ENCODE assay signal across 7 cellular contexts in the genomic region with DNA sequence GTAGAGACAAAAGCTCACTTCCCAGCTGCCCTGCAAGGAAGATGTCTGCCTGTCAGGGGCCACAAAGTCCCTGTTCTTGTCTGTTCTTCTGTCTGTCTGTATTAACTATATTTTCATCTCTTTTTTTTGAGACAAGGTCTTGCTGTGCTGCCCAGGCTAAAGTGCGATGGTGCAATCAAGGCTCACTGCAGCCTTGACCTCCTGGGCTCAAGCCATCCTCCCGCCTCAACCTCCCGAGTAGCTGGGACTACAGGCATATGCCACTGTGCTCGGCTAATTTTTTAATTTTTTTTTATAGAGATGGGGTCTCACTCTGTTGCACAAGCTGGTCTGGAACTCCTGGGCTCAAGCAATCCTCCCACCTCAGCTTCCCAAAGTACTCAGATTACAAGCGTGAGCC. TPM values are rescaled to one million over a fixed set of nuclear protein-coding genes. Genes with fewer than 3 reads are reported as not detected.
"Had no signal": no experiment of that assay in that cellular context is flagged by ENCODE, and none has a peak within 500 bp of the region (broad histone marks: within the 10 kb centered on the region; RNA-seq: fewer than 3 reads in every experiment).

No MANE protein-coding gene starts in this region.

- DNase-seq: GOT3, H7, HFFc6, IMR-90 had no signal

- H3K4me1 ChIP-seq: HAP-1 had no signal

- H3K4me3 ChIP-seq: HAP-1, K562 had no signal

- H3K9me3 ChIP-seq: HAP-1 had no signal

- H3K27ac Mint-ChIP-seq: HFFc6 had no signal

- ATAC-seq: HCT116, K562 had no signal

- H3K36me3 ChIP-seq: HAP-1 had no signal

- H3K4me3 Mint-ChIP-seq: HFFc6 had no signal

RNA-seq across cellular contexts. Expression of gene KLHDC7A, which starts 5.5 kb away (rescaled TPM):
- total RNA-seq: HFFc6, IMR-90 had no signal
- polyA plus RNA-seq: IMR-90 had no signal
